In genomic region chr6:121984956-121985355, GRCh38 we compare ENCODE assay signal across 28 cellular contexts.
"Had no signal": no experiment of that assay in that cellular context is flagged by ENCODE, and none has a peak within 500 bp of the region (broad histone marks: within the 10 kb centered on the region; RNA-seq: fewer than 3 reads in every experiment).

No MANE protein-coding gene starts in this region.

- H3K4me1 ChIP-seq: breast epithelium, SJSA1 had no signal

- H3K9me3 ChIP-seq: breast epithelium, SJSA1 had no signal

- H3K27me3 ChIP-seq: breast epithelium, SJSA1 had no signal

- H3K27ac ChIP-seq: breast epithelium, SJSA1 had no signal

- ATAC-seq: activated CD8-positive, alpha-beta memory T cell treated with anti-CD3 and anti-CD28 coated beads, Interleukin-2, amount 10 ng/mL, durations not matched to agents 7 days and 5 days; Panc1; SK-N-SH treated with all-trans-retinoic acid at 6 μM for 48 hours had no signal

- DNase-seq: activated B cell treated with CpG ODN at 0.5 μM for 24 hours; activated CD4-positive, alpha-beta T cell treated with anti-CD3 and anti-CD28 coated beads for 1 hour; activated CD4-positive, alpha-beta T cell treated with anti-CD3 and anti-CD28 coated beads, Interleukin-2, amount 10 ng/mL, durations not matched to agents 24 days and 14 days; activated CD4-positive, alpha-beta T cell treated with anti-CD3 and anti-CD28 coated beads, Interleukin-2, amount 50 U/mL, for 48 hours; activated CD8-positive, alpha-beta memory T cell treated with anti-CD3 and anti-CD28 coated beads, Interleukin-2, amount 10 ng/mL, durations not matched to agents 7 days and 5 days; activated effector memory CD4-positive, alpha-beta T cell treated with Interleukin-2 at 50 U/mL for 16 hours; activated naive CD4-positive, alpha-beta T cell; activated T-cell treated with anti-CD3 and anti-CD28 coated beads, Interleukin-2, amount 50 U/mL, for 24 hours; aorta; IMR-90; Kasumi-1; KBM-7; NCI-H1048; NCI-H1417; NCI-H1930; NCI-H2171; NCI-H2227 treated with DMSO at 0.1 percent for 48 hours; NCI-H446 treated with DMSO at 0.1 percent for 48 hours; NCI-H524 treated with DMSO at 0.1 percent for 48 hours; NCI-H748 treated with DMSO at 0.1 percent for 48 hours; OCI-M1; Right ventricle myocardium superior; RPMI8226; SW 1271 had no signal

- H3K4me3 ChIP-seq: breast epithelium, SJSA1 had no signal

- H3K36me3 ChIP-seq: breast epithelium, SJSA1 had no signal
